In the genomic region with DNA sequence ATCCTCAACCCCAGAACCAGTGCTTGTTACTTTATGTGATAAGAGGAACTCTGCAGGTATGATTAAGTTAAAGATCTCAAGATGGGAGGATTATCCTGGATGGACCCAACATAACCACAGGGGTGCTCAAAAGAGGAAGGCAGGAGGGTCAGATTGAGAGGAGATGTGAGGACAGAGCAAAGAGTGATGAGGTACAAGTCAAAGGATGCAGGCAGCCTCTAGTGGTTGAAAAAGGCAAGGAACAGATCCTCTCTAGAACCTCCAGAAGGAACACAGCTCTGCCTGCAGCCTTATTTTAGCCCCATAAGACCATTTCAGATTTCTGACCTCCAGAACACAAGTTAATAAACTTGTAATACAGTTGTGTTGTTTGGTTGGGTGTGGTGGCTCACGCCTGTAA, we compare ENCODE assay signal across 9 cellular contexts. TPM values are rescaled to one million over a fixed set of nuclear protein-coding genes. Genes with fewer than 3 reads are reported as not detected.
DNase-seq lines count a peak whose midpoint lies in the region; ATAC-seq and TF ChIP-seq lines count a peak whose summit lies in the region.
"Had no signal": no experiment of that assay in that cellular context is flagged by ENCODE, and none has a peak within 500 bp of the region (broad histone marks: within the 10 kb centered on the region; RNA-seq: fewer than 3 reads in every experiment).

No MANE protein-coding gene starts in this region.

- H3K9me2 ChIP-seq in GM23248 (ENCODE audit: insufficient read depth), result no peaks in the 10 kb centered on the region

- ATAC-seq in esophagus mucosa (no peak), HG02763 (IDR thresholded peaks at IDR 0.05; ENCODE audit: unreplicated experiment) (no peak)

- H3K4me2 ChIP-seq in GM23248 (ENCODE audit: unreplicated experiment), result no peak overlapping the region

- H3K4me3 ChIP-seq in AG10803 (ENCODE audit: low read length) (no peak overlapping the region), GM23248 (no peak overlapping the region), foreskin fibroblast (ENCODE audit: low read depth in 1 of 2, low read length in 2 of 2) (no peak overlapping the region)

- in situ Hi-C loops in GM23248 (cut with MboI), result no loop called here

- WGBS in GM23248 (ENCODE audit: low coverage in 1 of 2, low lambda C conversion rate in 2 of 2, missing lambda C conversion rate in 2 of 2), 2 experiments, result 97 to 100% methylated on average over 1 of the region's 1 CpG

- no peak for DNase-seq in AG10803 (ENCODE audit: low read depth)
- DNase-seq in GM23248, result peak; percentile 27
- peak; percentile 3 for DNase-seq in RPMI8226
- DNase-seq in foreskin fibroblast, result peak; percentile 4 to 19
- no peak for DNase-seq in mucosa of gallbladder (ENCODE audit: low spot score)
- DNase-seq in stimulated activated CD4-positive, alpha-beta T cell treated with anti-CD3 and anti-CD28 coated beads, Interleukin-2, amount 100 ng/mL, for 24 hours, result no peak
- DNase-seq: central memory CD4-positive, alpha-beta T cell had no signal

- TF ChIP-seq CTCF in AG10803 (conservative IDR thresholded peaks at IDR 0.05; ENCODE audit: low read length), result peak; percentile 48
- TF ChIP-seq CTCF in foreskin fibroblast (IDR thresholded peaks at IDR 0.05; ENCODE audit: low read depth, low read length), result peak; percentile 57

- H3F3A ChIP-seq in GM23248 (ENCODE audit: insufficient read depth), result no peaks in the 10 kb centered on the region

- H2AFZ ChIP-seq in GM23248, result no peak overlapping the region

- H3K9ac ChIP-seq in GM23248, result no peak overlapping the region

- H3K27ac ChIP-seq in GM23248, result no peak overlapping the region

- peaks cover 4% of the 10 kb centered on the region; the same call in 1 of the 2 replicates for H3K4me1 ChIP-seq in GM23248 (ENCODE audit: insufficient read depth)

- H3K9me3 ChIP-seq in GM23248 (ENCODE audit: low read depth), result no peaks in the 10 kb centered on the region

- H3K27me3 ChIP-seq in GM23248 (replicated peaks; ENCODE audit: insufficient read depth), result no peaks in the 10 kb centered on the region

- no peaks in the 10 kb centered on the region for H3K36me3 ChIP-seq in GM23248 (ENCODE audit: low read depth)

- peaks cover 54% of the 10 kb centered on the region for H3K79me2 ChIP-seq in GM23248 (ENCODE audit: insufficient read depth)

- no peaks in the 10 kb centered on the region for H4K20me1 ChIP-seq in GM23248 (ENCODE audit: insufficient read depth)

RNA-seq across cellular contexts. Expression of gene PDSS2, which starts 41.2 kb away (rescaled TPM):
- 10.3 and 12.5 TPM in 2 replicates for total RNA-seq in GM23248 (2014; rRNA removed; shearing (Covaris generic))
- 9.9 and 11.4 TPM in 2 replicates for polyA plus RNA-seq in GM23248 (2016; fragmentation: Nextera tagmentation; extraction: Ambion mirVana)
- total RNA-seq in mucosa of gallbladder (17.7 TPM), esophagus mucosa (13.2 TPM)

Comparison
In these comparisons a context has a peak if more than half of its experiments do, and no peak if none do; other contexts are left out.
1. DNase-seq: peak in GM23248 (single experiment), RPMI8226 (single experiment) and foreskin fibroblast (2 of 2); none in AG10803 (single experiment), mucosa of gallbladder (single experiment) and stimulated activated CD4-positive, alpha-beta T cell treated with anti-CD3 and anti-CD28 coated beads, Interleukin-2, amount 100 ng/mL, for 24 hours (0 of 2).